In the genomic region with DNA sequence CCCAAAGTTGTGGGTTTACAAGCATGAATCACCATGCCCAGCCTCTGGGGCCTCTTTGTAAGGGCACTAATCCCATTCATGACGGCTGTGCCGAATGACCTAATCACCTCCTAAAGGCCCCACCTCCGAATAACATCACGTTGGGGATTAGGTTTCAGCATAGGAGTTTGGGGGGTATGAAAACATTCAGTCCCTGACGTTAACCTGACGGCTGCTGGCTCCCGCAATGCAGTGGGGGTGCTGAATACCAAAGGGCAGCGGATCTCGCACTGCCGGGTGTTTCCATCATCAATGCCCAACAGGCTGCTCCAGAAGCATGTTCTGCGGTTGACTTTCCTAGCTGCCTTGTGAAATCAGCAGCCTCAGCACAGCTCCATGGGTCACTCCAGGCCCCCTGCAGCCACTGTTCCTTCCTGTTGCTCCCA, we compare ENCODE assay signal across 26 cellular contexts.
DNase-seq lines count a peak whose midpoint lies in the region; ATAC-seq, FAIRE-seq and TF ChIP-seq lines count a peak whose summit lies in the region.
"Had no signal": no experiment of that assay in that cellular context is flagged by ENCODE, and none has a peak within 500 bp of the region (broad histone marks: within the 10 kb centered on the region; RNA-seq: fewer than 3 reads in every experiment).

No MANE protein-coding gene starts in this region.

- no peaks in the 10 kb centered on the region for H3K4me1 ChIP-seq in HepG2 (ENCODE audit: insufficient read depth, low read length)
- H3K4me1 ChIP-seq in right lobe of liver, result no peaks in the 10 kb centered on the region
- H3K4me1 ChIP-seq in MM.1S (ENCODE audit: low read length), result no peaks in the 10 kb centered on the region
- H3K4me1 ChIP-seq: left lung, tibial artery had no signal

- FAIRE-seq in HepG2 (lab: Jason Lieb, UNC), result no peak
- FAIRE-seq: small intestine had no signal

- TF ChIP-seq CTCF in HepG2 (CRISPR knock-in tag; IDR thresholded peaks at IDR 0.05) (no peak), right lobe of liver (IDR thresholded peaks at IDR 0.05) (no peak), WTC11 (IDR thresholded peaks at IDR 0.05) (no peak), MM.1S (IDR thresholded peaks at IDR 0.05; ENCODE audit: low read length) (no peak)

- no peaks in the 10 kb centered on the region for H3F3A ChIP-seq in MM.1S (ENCODE audit: insufficient read depth, low read length)

- TF ChIP-seq POLR2A in HepG2 (IDR thresholded peaks at IDR 0.05; ENCODE audit: insufficient read depth in 1 of 2, low read depth in 2 of 2, low read length in 2 of 2) (no peak), right lobe of liver (IDR thresholded peaks at IDR 0.05) (no peak)

- no peak overlapping the region for H3K4me3 Mint-ChIP-seq in WTC11
- H3K4me3 Mint-ChIP-seq: activated CD4-positive, alpha-beta memory T cell treated with anti-CD3 and anti-CD28 coated beads, Interleukin-2, amount 10 ng/mL, durations not matched to agents 7 days and 5 days; B cell; nephron progenitor cell; T-helper 1 cell treated with Interleukin-12 subunit alpha and Interleukin-12 subunit beta and Interleukin-4 antibody, amounts not matched to agents 30 μg/mL and 1 μg/mL, for 36 hours had no signal

- peaks cover 12% of the 10 kb centered on the region for H3K4me1 Mint-ChIP-seq in WTC11
- H3K4me1 Mint-ChIP-seq: activated CD4-positive, alpha-beta memory T cell treated with anti-CD3 and anti-CD28 coated beads, Interleukin-2, amount 10 ng/mL, durations not matched to agents 7 days and 5 days had no signal

- no peak overlapping the region for H3K9ac ChIP-seq in HepG2 (ENCODE audit: insufficient read depth, low read depth, low read length)
- H3K9ac ChIP-seq in MM.1S (ENCODE audit: low read length), result no peak overlapping the region

- H3K9me3 ChIP-seq in HepG2 (ENCODE audit: low read length), result no peaks in the 10 kb centered on the region
- no peaks in the 10 kb centered on the region for H3K9me3 ChIP-seq in right lobe of liver
- H3K9me3 ChIP-seq in MM.1S (replicated peaks; ENCODE audit: insufficient read depth, low read length), result no peaks in the 10 kb centered on the region

- TF ChIP-seq EP300 in HepG2 (IDR thresholded peaks at IDR 0.05; ENCODE audit: low read depth in 2 of 2, low read length in 2 of 2) (no peak), HepG2 (CRISPR knock-in tag; IDR thresholded peaks at IDR 0.05; ENCODE audit: borderline replicate concordance) (no peak)

- 9% methylated on average over 5 of the region's 11 CpGs for WGBS in HepG2 (ENCODE audit: low lambda C conversion rate)
- WGBS in right lobe of liver (ENCODE audit: insufficient coverage, low coverage, low lambda C conversion rate, missing lambda C conversion rate), result 74% methylated on average over 4 of the region's 11 CpGs

- H3K9me3 Mint-ChIP-seq in WTC11, result peaks cover 12% of the 10 kb centered on the region
- H3K9me3 Mint-ChIP-seq: activated CD4-positive, alpha-beta memory T cell treated with anti-CD3 and anti-CD28 coated beads, Interleukin-2, amount 10 ng/mL, durations not matched to agents 7 days and 5 days; T-helper 1 cell treated with Interleukin-12 subunit alpha and Interleukin-12 subunit beta and Interleukin-4 antibody, amounts not matched to agents 30 μg/mL and 1 μg/mL, for 36 hours had no signal

- no TSS peak for BruUV-seq in HepG2 (replicated peaks; lab: Mats Ljungman, UMichigan)

- H3K9me2 ChIP-seq in MM.1S (replicated peaks; ENCODE audit: insufficient read depth, low read length), result no peaks in the 10 kb centered on the region

- H3K27ac Mint-ChIP-seq in WTC11, result no peak overlapping the region
- H3K27ac Mint-ChIP-seq: activated CD4-positive, alpha-beta memory T cell treated with anti-CD3 and anti-CD28 coated beads, Interleukin-2, amount 10 ng/mL, durations not matched to agents 7 days and 5 days; B cell; nephron progenitor cell; T-helper 1 cell treated with Interleukin-12 subunit alpha and Interleukin-12 subunit beta and Interleukin-4 antibody, amounts not matched to agents 30 μg/mL and 1 μg/mL, for 36 hours had no signal

- H3K36me3 ChIP-seq in HepG2 (replicated peaks in 1 of 2; ENCODE audit: control insufficient read depth in 1 of 2, insufficient read depth in 2 of 2, low read length in 2 of 2) (no peaks in the 10 kb centered on the region), right lobe of liver (no peaks in the 10 kb centered on the region), MM.1S (replicated peaks; ENCODE audit: insufficient read depth, low read length) (no peaks in the 10 kb centered on the region)
- H3K36me3 ChIP-seq: cardiac muscle cell, left lung, tibial artery, WERI-Rb-1 had no signal

- H2AFZ ChIP-seq in HepG2 (ENCODE audit: low read length), result no peak overlapping the region
- H2AFZ ChIP-seq in MM.1S (ENCODE audit: low read length), result no peak overlapping the region
- H2AFZ ChIP-seq: PC-9 had no signal

- no peaks in the 10 kb centered on the region; the same call in 1 of the 2 replicates for H3K27me3 Mint-ChIP-seq in WTC11 (ENCODE audit: low read depth)
- H3K27me3 Mint-ChIP-seq: activated CD4-positive, alpha-beta memory T cell treated with anti-CD3 and anti-CD28 coated beads, Interleukin-2, amount 10 ng/mL, durations not matched to agents 7 days and 5 days had no signal

- H3K27ac ChIP-seq in HepG2 (ENCODE audit: extremely low read length, insufficient read depth, low read length) (no peak overlapping the region), right lobe of liver (no peak overlapping the region), MM.1S (ENCODE audit: low read length) (no peak overlapping the region)
- H3K27ac ChIP-seq: cardiac muscle cell, left lung, PC-9, tibial artery, WERI-Rb-1 had no signal

- ATAC-seq in HepG2 (no peak), right lobe of liver (no peak), WTC11 (peak; percentile 43), GM18907 (IDR thresholded peaks at IDR 0.05; ENCODE audit: unreplicated experiment) (no peak), GM21381 (IDR thresholded peaks at IDR 0.05; ENCODE audit: unreplicated experiment) (no peak), HG03342 (IDR thresholded peaks at IDR 0.05; ENCODE audit: unreplicated experiment) (no peak)
- ATAC-seq: left lung had no signal

- H4K20me1 ChIP-seq in HepG2 (ENCODE audit: insufficient read depth, low read length), result no peaks in the 10 kb centered on the region
- no peaks in the 10 kb centered on the region for H4K20me1 ChIP-seq in MM.1S (ENCODE audit: insufficient read depth, low read length)

- no peak for TF ChIP-seq RAD21 in HepG2 (CRISPR knock-in tag; IDR thresholded peaks at IDR 0.05)

- peaks cover 12% of the 10 kb centered on the region for H3K36me3 Mint-ChIP-seq in WTC11

- CTCF ChIA-PET in HepG2 (lab: Yijun Ruan, JAX; ENCODE audit: low intra/inter-chr PET ratio, low total read pairs) (no interaction called here), WTC11 (lab: Charles Lee) (interaction anchor here (1.2 to 2.5 kb wide), 3 partner anchors 37 to 195 kb away, joined by 4 to 15 read pairs (median 4); no protein-coding TSS in a partner anchor)

- intact Hi-C loops in HepG2 (cut with micrococcal nuclease; ENCODE audit: unreplicated experiment) (no loop called here), right lobe of liver (cut with DNase I) (no loop called here)

- H3K4me3 ChIP-seq in HepG2 (replicated peaks in 1 of 3; ENCODE audit: insufficient read depth in 1 of 3, low read depth in 2 of 3, low read length in 3 of 3) (no peak overlapping the region), right lobe of liver (no peak overlapping the region), MM.1S (ENCODE audit: low read length) (no peak overlapping the region)
- H3K4me3 ChIP-seq: cardiac muscle cell, left lung, PC-9, tibial artery had no signal

- POLR2A ChIA-PET in HepG2 (lab: Yijun Ruan, JAX), result no interaction called here
- POLR2A ChIA-PET in WTC11 (lab: Charles Lee), result no interaction called here

- in situ Hi-C loops in HepG2 (cut with HindIII; ENCODE audit: extremely low pct_ligation_motif_present, low pct_unique_long_range_greater_than_20kb), result no loop called here

- H3K79me2 ChIP-seq in HepG2 (ENCODE audit: insufficient read depth, low read length) (no peaks in the 10 kb centered on the region), MM.1S (ENCODE audit: low read length) (no peaks in the 10 kb centered on the region)

- peak; percentile 35 for DNase-seq in HepG2 (ENCODE audit: low spot score)
- DNase-seq in right lobe of liver, result no peak
- no peak for DNase-seq in WTC11 (ENCODE audit: low spot score)
- peak; percentile 35 for DNase-seq in iPS-NIHi11 (ENCODE audit: low spot score)
- no peak for DNase-seq in MM.1S
- DNase-seq: 8988T; activated CD4-positive, alpha-beta memory T cell treated with anti-CD3 and anti-CD28 coated beads, Interleukin-2, amount 10 ng/mL, durations not matched to agents 7 days and 5 days; activated gamma-delta T cell treated with Interleukin-2 at 50 U/mL for 16 hours; activated T-cell treated with anti-CD3 and anti-CD28 coated beads for 4 hours; amniotic stem cell; DMS79 treated with DMSO at 0.1 percent for 48 hours; left lung; NCI-H187; nephron progenitor cell; PC-9; SIG-M5; small intestine; stimulated activated naive CD4-positive, alpha-beta T cell; tibial artery; WERI-Rb-1 had no signal

- H3K27me3 ChIP-seq in HepG2 (ENCODE audit: control insufficient read depth in 1 of 2, insufficient read depth in 2 of 2, low read length in 2 of 2), result peaks cover 0 to 16% of the 10 kb centered on the region in 2 experiments; a peak in 3 of 5 replicates
- no peaks in the 10 kb centered on the region for H3K27me3 ChIP-seq in right lobe of liver
- H3K27me3 ChIP-seq in MM.1S (replicated peaks; ENCODE audit: insufficient read depth, low read length), result no peaks in the 10 kb centered on the region
- H3K27me3 ChIP-seq: cardiac muscle cell, left lung had no signal

- H3K4me2 ChIP-seq in HepG2 (ENCODE audit: low read depth, low read length), result no peak overlapping the region
- no peak overlapping the region for H3K4me2 ChIP-seq in MM.1S (ENCODE audit: low read depth, low read length)
- H3K4me2 ChIP-seq: PC-9 had no signal

TF ChIP-seq in HepG2, 621 proteins besides CTCF, POLR2A, EP300 and RAD21:
- TF ChIP-seq FOSL2 (CRISPR knock-in tag; IDR thresholded peaks at IDR 0.05), result peak; percentile 38; the same call in 1 of the 2 replicates
- TF ChIP-seq BRCA1 (CRISPR knock-in tag; IDR thresholded peaks at IDR 0.05), result no peak

TF ChIP-seq in WTC11, 78 proteins besides CTCF, POLR2A, EP300 and RAD21 (continues in another document):
- TF ChIP-seq ZNF317 (CRISPR knock-in tag; IDR thresholded peaks at IDR 0.05; ENCODE audit: borderline replicate concordance, low read depth), result 0 out of 2 replicates have a peak, but pooled peaks have one; percentile 31
- TF ChIP-seq ZNF671 (CRISPR knock-in tag; IDR thresholded peaks at IDR 0.05), result no peak

Comparison
In these comparisons a context has a peak if more than half of its experiments do, and no peak if none do; other contexts are left out.
1. DNase-seq: peak in HepG2 (single experiment) and iPS-NIHi11 (single experiment); none in right lobe of liver (0 of 3), WTC11 (single experiment) and MM.1S (single experiment).